In genomic region chr10:129843131-129843541, GRCh38 we compare ENCODE assay signal across 24 cellular contexts.
"Had no signal": no experiment of that assay in that cellular context is flagged by ENCODE, and none has a peak within 500 bp of the region (broad histone marks: within the 10 kb centered on the region; RNA-seq: fewer than 3 reads in every experiment).

No MANE protein-coding gene starts in this region.

- H3K4me1 ChIP-seq: left ventricle myocardium inferior, neural progenitor cell, pancreas, prostate gland, testis, thyroid gland, transverse colon, upper lobe of left lung had no signal

- H3K27ac Mint-ChIP-seq: natural killer cell; nephron progenitor cell; neural progenitor cell; stimulated activated naive B cell treated with anti-CD40 and anti-IgM and Interleukin-4, amounts not matched to agents 10 μg/mL and 1 μg/mL and 100 μg/mL, for 72 hours had no signal

- H3K9ac ChIP-seq: neural progenitor cell had no signal

- H3K9me3 ChIP-seq: left ventricle myocardium inferior, pancreas, prostate gland, stomach, testis, thyroid gland, transverse colon, upper lobe of left lung had no signal

- H3K27me3 ChIP-seq: neural progenitor cell, stomach, testis, thyroid gland, transverse colon, upper lobe of left lung had no signal

- H3K27ac ChIP-seq: left ventricle myocardium inferior, neural progenitor cell, pancreas, prostate gland, skin epidermis, stomach, testis, thyroid gland, transverse colon, upper lobe of left lung had no signal

- H3K36me3 ChIP-seq: neural progenitor cell, pancreas, prostate gland, transverse colon, upper lobe of left lung had no signal

- H3K4me3 Mint-ChIP-seq: natural killer cell; nephron progenitor cell; neural progenitor cell; stimulated activated naive B cell treated with anti-CD40 and anti-IgM and Interleukin-4, amounts not matched to agents 10 μg/mL and 1 μg/mL and 100 μg/mL, for 72 hours had no signal

- H3K36me3 Mint-ChIP-seq: natural killer cell; neural progenitor cell; stimulated activated naive B cell treated with anti-CD40 and anti-IgM and Interleukin-4, amounts not matched to agents 10 μg/mL and 1 μg/mL and 100 μg/mL, for 72 hours had no signal

- H2AFZ ChIP-seq: neural progenitor cell had no signal

- H3K9me3 Mint-ChIP-seq: natural killer cell; nephron progenitor cell; neural progenitor cell; stimulated activated naive B cell treated with anti-CD40 and anti-IgM and Interleukin-4, amounts not matched to agents 10 μg/mL and 1 μg/mL and 100 μg/mL, for 72 hours had no signal

- H3K4me2 ChIP-seq: neural progenitor cell had no signal

- ATAC-seq: natural killer cell; pancreas; right cardiac atrium; sciatic nerve; stimulated activated naive B cell treated with anti-CD40 and anti-IgM and Interleukin-4, amounts not matched to agents 10 μg/mL and 1 μg/mL and 100 μg/mL, for 72 hours; stimulated activated naive CD8-positive, alpha-beta T cell treated with anti-CD3 and anti-CD28 coated beads, Interleukin-15, Interleukin-2, amounts not matched to agents 100 U/mL and 50 U/mL, for 24 hours had no signal

- H3K4me3 ChIP-seq: left ventricle myocardium inferior, lung, neural progenitor cell, pancreas, prostate gland, skin epidermis, stomach, testis, thyroid gland, transverse colon, upper lobe of left lung had no signal

- DNase-seq: hypothalamus; islet precursor cell; left ventricle myocardium inferior; natural killer cell; nephron progenitor cell; retina; right cardiac atrium; stimulated activated CD4-positive, alpha-beta T cell treated with anti-CD3 and anti-CD28 coated beads, Interleukin-12 subunit alpha, Interleukin-12 subunit beta, amount 100 ng/mL, for 4 hours; stimulated activated CD4-positive, alpha-beta T cell treated with anti-CD3 and anti-CD28 coated beads, Interleukin-15, amount 100 ng/mL, for 24 hours; stimulated activated CD4-positive, alpha-beta T cell treated with anti-CD3 and anti-CD28 coated beads, Interleukin-2, amount 100 ng/mL, for 24 hours; stimulated activated CD4-positive, alpha-beta T cell treated with anti-CD3 and anti-CD28 coated beads, Interleukin-4, amount 100 ng/mL, for 1 hour; stimulated activated naive B cell treated with anti-CD40 and anti-IgM and Interleukin-4, amounts not matched to agents 10 μg/mL and 1 μg/mL and 100 μg/mL, for 72 hours; stimulated activated naive CD8-positive, alpha-beta T cell treated with anti-CD3 and anti-CD28 coated beads, Interleukin-15, Interleukin-2, amounts not matched to agents 100 U/mL and 50 U/mL, for 24 hours; stomach; testis; thyroid gland; transverse colon had no signal

- H3K27me3 Mint-ChIP-seq: stimulated activated naive B cell treated with anti-CD40 and anti-IgM and Interleukin-4, amounts not matched to agents 10 μg/mL and 1 μg/mL and 100 μg/mL, for 72 hours had no signal

- H3K4me1 Mint-ChIP-seq: natural killer cell; nephron progenitor cell; stimulated activated naive B cell treated with anti-CD40 and anti-IgM and Interleukin-4, amounts not matched to agents 10 μg/mL and 1 μg/mL and 100 μg/mL, for 72 hours had no signal
